11 cellular contexts compared by ENCODE assay signal in the genomic region with DNA sequence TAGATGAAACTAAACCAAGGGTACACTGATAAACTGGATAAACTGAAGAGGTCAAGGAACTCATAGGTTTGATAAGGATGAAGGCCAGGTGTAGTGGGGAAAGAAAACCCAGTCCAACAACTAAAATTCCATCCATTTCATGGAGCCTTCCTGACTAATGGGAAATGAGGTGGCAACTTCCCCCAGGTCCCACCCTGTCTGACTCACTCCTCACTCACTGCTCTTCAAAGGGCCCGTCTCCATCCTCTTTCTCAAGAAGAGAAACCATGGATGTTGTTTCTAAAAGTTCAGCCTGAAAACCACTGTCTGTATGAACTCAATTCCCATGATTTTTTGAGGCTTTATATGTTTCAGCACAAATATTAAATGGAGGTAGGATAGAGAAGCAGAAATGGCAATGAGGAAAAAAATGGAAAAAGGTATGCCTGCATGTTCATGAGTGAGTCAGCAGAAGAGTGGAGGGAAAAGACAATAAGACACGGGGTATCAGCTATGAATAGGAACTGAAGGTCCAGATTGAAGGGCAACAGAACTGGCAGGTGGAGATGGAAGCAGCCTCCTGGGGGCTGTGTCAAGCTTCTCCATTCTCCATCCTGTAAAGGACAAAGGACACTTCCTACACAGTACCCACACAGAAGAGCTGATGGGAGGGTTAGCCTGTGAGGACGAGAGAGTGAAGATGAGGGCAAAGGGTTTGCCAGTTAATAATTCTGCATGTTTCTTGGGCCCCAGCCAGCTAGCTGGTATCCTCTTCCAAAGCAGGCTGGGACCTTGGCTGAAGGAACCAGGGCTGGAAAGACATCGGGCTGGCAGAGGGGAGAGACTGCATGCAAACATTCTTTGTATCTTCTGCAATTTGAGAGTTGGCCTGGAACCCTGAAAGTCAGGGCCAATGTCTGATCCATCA. TPM values are rescaled to one million over a fixed set of nuclear protein-coding genes. Genes with fewer than 3 reads are reported as not detected.
DNase-seq lines count a peak whose midpoint lies in the region; ATAC-seq and TF ChIP-seq lines count a peak whose summit lies in the region.
"Had no signal": no experiment of that assay in that cellular context is flagged by ENCODE, and none has a peak within 500 bp of the region (broad histone marks: within the 10 kb centered on the region; RNA-seq: fewer than 3 reads in every experiment).

No MANE protein-coding gene starts in this region.

- TF ChIP-seq POLR2A in spleen (IDR thresholded peaks at IDR 0.05) (no peak), thyroid gland (IDR thresholded peaks at IDR 0.05) (no peak)

- H3K36me3 ChIP-seq in spleen (peaks cover 0 to 31% (median 0%) of the 10 kb centered on the region in 6 donors), thyroid gland (no peaks in the 10 kb centered on the region)
- H3K36me3 ChIP-seq: suprapubic skin had no signal

- H3K4me1 ChIP-seq in spleen, result peaks cover 8 to 50% (median 19%) of the 10 kb centered on the region in 6 donors
- H3K4me1 ChIP-seq in thyroid gland, result peaks cover 19 to 36% of the 10 kb centered on the region in 2 donors

- H3K9me3 ChIP-seq in spleen (no peaks in the 10 kb centered on the region), thyroid gland (no peaks in the 10 kb centered on the region)
- H3K9me3 ChIP-seq: BLaER1, suprapubic skin had no signal

- no peak for ATAC-seq in HG02870 (IDR thresholded peaks at IDR 0.05; ENCODE audit: unreplicated experiment)

- TF ChIP-seq CTCF in spleen (IDR thresholded peaks at IDR 0.05 in 8 of 11, conservative IDR thresholded peaks at IDR 0.05 in 3 of 11) (no peak), thyroid gland (IDR thresholded peaks at IDR 0.05) (no peak)

- H3K4me3 ChIP-seq in spleen (no peak overlapping the region), thyroid gland (replicated peaks in 1 of 3) (no peak overlapping the region)
- H3K4me3 ChIP-seq: BLaER1, suprapubic skin had no signal

- DNase-seq in A172 (ENCODE audit: low spot score), result peak; percentile 93
- peak; percentile 95 for DNase-seq in HT1080 (ENCODE audit: low read depth)
- peak in 3 of 61 donors; percentile 8 to 17 (median 15) for DNase-seq in caudate nucleus (lab: John Stamatoyannopoulos, UW)
- peak; percentile 84 for DNase-seq in kidney tubule cell (ENCODE audit: low spot score)
- DNase-seq in NK-92 (lab: John Stamatoyannopoulos, UW; ENCODE audit: unreplicated experiment), result no peak
- DNase-seq in spleen, result no peak
- no peak for DNase-seq in thyroid gland
- DNase-seq: T-helper 2 cell had no signal

- WGBS in spleen, 5 donors, result 64 to 68% (median 66%) methylated on average over 4 of the region's 4 CpGs
- WGBS in thyroid gland, 2 donors, result 73 to 77% methylated on average over 4 of the region's 4 CpGs

- no peaks in the 10 kb centered on the region for H3K27me3 ChIP-seq in spleen (replicated peaks in 1 of 7)
- no peaks in the 10 kb centered on the region for H3K27me3 ChIP-seq in thyroid gland
- H3K27me3 ChIP-seq: BLaER1, suprapubic skin had no signal

- peak overlapping the region; percentile 56 for H3K27ac ChIP-seq in caudate nucleus (ENCODE audit: low read depth, low read length)
- peak overlapping the region in 4 of 8 donors; percentile 13 to 53 (median 26) for H3K27ac ChIP-seq in spleen
- H3K27ac ChIP-seq in thyroid gland, result peak overlapping the region in 1 of 3 donors; percentile 35
- H3K27ac ChIP-seq: BLaER1, suprapubic skin had no signal

- intact Hi-C loops in spleen (cut with DNase I; ENCODE audit: low total_unique reads), result no loop called here
- intact Hi-C loops in thyroid gland (cut with DNase I), result no loop called here

RNA-seq across cellular contexts. Expression of gene ELOVL1, which starts 5.5 kb away (rescaled TPM):
- 101 and 103 TPM in 2 replicates for total RNA-seq in A172 (2014; rRNA removed; shearing (Covaris generic))
- 163 and 212 TPM in 2 replicates for total RNA-seq in HT1080 (2014; rRNA removed; shearing (Covaris generic))
- 156 and 175 TPM in 2 replicates for polyA plus RNA-seq in HT1080 (2015; cell fraction: cytosol; rRNA removed)
- polyA plus RNA-seq in HT1080 (2015; cell fraction: nucleus; rRNA removed), result 161 and 163 TPM in 2 replicates
- total RNA-seq in spleen (10 to 100 TPM; 42.9 to 78.7 (median 54.1) TPM), thyroid gland (100 to 1,000 TPM in 2 of 4 donors, 10 to 100 TPM in 2; 70.5 to 117 (median 85.8) TPM)
- polyA plus RNA-seq in spleen, result 10 to 100 TPM; 38.7 to 55.5 (median 43.2) TPM

RNA-seq across cellular contexts. Expression of gene CDC20, which starts 14.5 kb away (rescaled TPM):
- total RNA-seq in A172 (2014; rRNA removed; shearing (Covaris generic)), result 190 and 245 TPM in 2 replicates
- 564 and 669 TPM in 2 replicates for total RNA-seq in HT1080 (2014; rRNA removed; shearing (Covaris generic))
- 259 and 292 TPM in 2 replicates for polyA plus RNA-seq in HT1080 (2015; cell fraction: cytosol; rRNA removed)
- polyA plus RNA-seq in HT1080 (2015; cell fraction: nucleus; rRNA removed), result 314 TPM in 2 replicates
- total RNA-seq in spleen, result 10 to 100 TPM in 4 of 7 donors, 1 to 10 TPM in 3; 3.8 to 18.4 (median 12.5) TPM
- 10 to 100 TPM in 1 of 3 donors, 1 to 10 TPM in 2; 2.1 to 25.9 (median 7.0) TPM for polyA plus RNA-seq in spleen
- total RNA-seq in thyroid gland, result 1 to 10 TPM in 3 of 4 donors, under 1 TPM in 1; 0.54 to 3.9 (median 2.2) TPM

RNA-seq across cellular contexts. Expression of gene MED8, which starts 16.3 kb away (rescaled TPM):
- total RNA-seq in A172 (2014; rRNA removed; shearing (Covaris generic)), result 76.1 and 80.9 TPM in 2 replicates
- total RNA-seq in HT1080 (2014; rRNA removed; shearing (Covaris generic)), result 61.9 and 73.9 TPM in 2 replicates
- 54.9 and 58.7 TPM in 2 replicates for polyA plus RNA-seq in HT1080 (2015; cell fraction: cytosol; rRNA removed)
- polyA plus RNA-seq in HT1080 (2015; cell fraction: nucleus; rRNA removed), result 58.1 and 60.2 TPM in 2 replicates
- total RNA-seq in spleen (10 to 100 TPM; 24.8 to 38.3 (median 30.5) TPM), thyroid gland (10 to 100 TPM; 37.7 to 48.6 (median 45.3) TPM)
- polyA plus RNA-seq in spleen, result 10 to 100 TPM; 18.3 to 23.8 (median 22.3) TPM

RNA-seq across cellular contexts. Expression of gene SZT2, which starts 16.4 kb away (rescaled TPM):
- total RNA-seq in A172 (2014; rRNA removed; shearing (Covaris generic)), result 6.6 and 9.7 TPM in 2 replicates
- 11.7 and 14.7 TPM in 2 replicates for total RNA-seq in HT1080 (2014; rRNA removed; shearing (Covaris generic))
- 7.7 and 8.6 TPM in 2 replicates for polyA plus RNA-seq in HT1080 (2015; cell fraction: cytosol; rRNA removed)
- 38.6 and 40.5 TPM in 2 replicates for polyA plus RNA-seq in HT1080 (2015; cell fraction: nucleus; rRNA removed)
- total RNA-seq in spleen (100 to 1,000 TPM in 3 of 7 donors, 10 to 100 TPM in 4; 64.7 to 115 (median 75.7) TPM), thyroid gland (100 to 1,000 TPM in 1 of 4 donors, 10 to 100 TPM in 3; 36.1 to 107 (median 58.2) TPM)
- polyA plus RNA-seq in spleen, result 10 to 100 TPM in 2 of 3 donors, 1 to 10 TPM in 1; 9.4 to 35.6 (median 16.7) TPM

RNA-seq across cellular contexts. Expression of gene MPL, which starts 35.7 kb away (rescaled TPM):
- not detected in 2 replicates for total RNA-seq in A172 (2014; rRNA removed; shearing (Covaris generic))
- total RNA-seq in HT1080 (2014; rRNA removed; shearing (Covaris generic)), result not detected in 2 replicates
- polyA plus RNA-seq in HT1080 (2015; cell fraction: cytosol; rRNA removed), result not detected in 2 replicates
- polyA plus RNA-seq in HT1080 (2015; cell fraction: nucleus; rRNA removed), result not detected in 2 replicates
- 1 to 10 TPM in 4 of 7 donors, under 1 TPM in 2, not detected in 1; 0.47 to 2.2 (median 1.3) TPM for total RNA-seq in spleen
- polyA plus RNA-seq in spleen, result not detected
- total RNA-seq in thyroid gland, result under 1 TPM in 2 of 4 donors, not detected in 2; 0.22 to 0.29 TPM
- total RNA-seq: suprapubic skin had no signal

Comparison
In these comparisons a context has a peak if more than half of its experiments do, and no peak if none do; other contexts are left out.
1. DNase-seq: peak in A172 (single experiment), HT1080 (single experiment) and kidney tubule cell (single experiment); none in NK-92 (single experiment), spleen (single experiment) and thyroid gland (0 of 2).